1 cellular context compared by ENCODE assay signal in the genomic region with DNA sequence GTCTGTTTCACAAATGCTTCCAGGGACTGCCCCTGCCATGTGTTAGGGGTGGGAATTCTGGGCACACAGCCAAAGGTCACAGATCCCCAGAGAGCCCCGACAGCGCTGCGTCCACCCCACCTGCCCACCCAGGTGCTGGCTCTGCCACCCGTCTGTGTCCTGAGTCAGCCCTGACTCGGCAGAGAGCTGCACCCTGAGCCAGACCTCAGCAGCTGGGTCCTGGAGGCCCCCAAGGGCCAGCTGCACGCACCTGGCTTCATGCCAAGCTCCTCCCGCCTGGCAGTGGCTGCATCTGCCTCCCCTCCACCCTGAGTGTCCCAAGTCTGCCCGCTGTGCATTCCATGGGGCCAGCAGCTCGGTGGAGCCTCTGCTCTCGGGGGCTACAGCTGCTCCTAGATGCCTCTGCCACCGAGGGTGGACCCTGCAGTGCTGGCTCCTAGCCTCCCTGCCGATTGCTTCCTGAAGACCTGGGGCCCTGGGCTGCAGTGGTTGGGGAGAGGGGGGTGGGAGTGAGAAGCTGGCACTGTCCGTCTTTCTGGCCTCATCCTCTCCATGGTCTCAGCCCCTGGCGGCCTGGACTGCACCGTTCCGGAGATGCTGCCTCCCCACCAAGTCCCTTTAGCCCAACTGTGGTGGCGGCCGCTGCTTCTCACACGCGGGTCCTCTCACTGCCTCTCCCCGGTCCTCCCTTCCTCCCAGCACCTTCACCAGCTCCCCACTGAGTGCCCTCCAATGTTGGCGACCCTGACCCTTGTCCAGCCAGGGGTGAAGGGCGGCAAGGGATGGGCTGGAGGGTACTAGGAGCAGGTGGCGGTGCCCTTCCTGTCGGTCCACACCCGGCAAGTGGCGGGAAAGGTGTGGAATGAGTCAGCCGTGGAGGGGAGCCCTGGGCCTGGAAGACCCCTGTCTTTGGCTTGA.
A peak's percentile ranks its signal among the peaks of the same experiment; 100 is the strongest.
TF ChIP-seq lines count a peak whose summit lies in the region.

No MANE protein-coding gene starts in this region.

TF ChIP-seq in HepG2, 621 proteins besides CTCF, POLR2A, EP300 and RAD21 (continued from another document):
- TF ChIP-seq, protein P1, sequence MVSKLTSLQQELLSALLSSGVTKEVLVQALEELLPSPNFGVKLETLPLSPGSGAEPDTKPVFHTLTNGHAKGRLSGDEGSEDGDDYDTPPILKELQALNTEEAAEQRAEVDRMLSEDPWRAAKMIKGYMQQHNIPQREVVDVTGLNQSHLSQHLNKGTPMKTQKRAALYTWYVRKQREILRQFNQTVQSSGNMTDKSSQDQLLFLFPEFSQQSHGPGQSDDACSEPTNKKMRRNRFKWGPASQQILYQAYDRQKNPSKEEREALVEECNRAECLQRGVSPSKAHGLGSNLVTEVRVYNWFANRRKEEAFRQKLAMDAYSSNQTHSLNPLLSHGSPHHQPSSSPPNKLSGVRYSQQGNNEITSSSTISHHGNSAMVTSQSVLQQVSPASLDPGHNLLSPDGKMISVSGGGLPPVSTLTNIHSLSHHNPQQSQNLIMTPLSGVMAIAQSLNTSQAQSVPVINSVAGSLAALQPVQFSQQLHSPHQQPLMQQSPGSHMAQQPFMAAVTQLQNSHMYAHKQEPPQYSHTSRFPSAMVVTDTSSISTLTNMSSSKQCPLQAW (CRISPR knock-in tag; IDR thresholded peaks at IDR 0.05), result peak; percentile 78
- TF ChIP-seq ZNF670 (CRISPR knock-in tag; IDR thresholded peaks at IDR 0.05; ENCODE audit: borderline replicate concordance) (peak; percentile 22; the same call in 1 of the 2 replicates), ZNF335 (CRISPR knock-in tag; IDR thresholded peaks at IDR 0.05) (peak; percentile 70; the same call in 1 of the 2 replicates), ZNF382 (CRISPR knock-in tag; IDR thresholded peaks at IDR 0.05; ENCODE audit: borderline replicate concordance) (no peak), ZNF790 (CRISPR knock-in tag; IDR thresholded peaks at IDR 0.05; ENCODE audit: borderline replicate concordance) (no peak), NFE2 (CRISPR knock-in tag; IDR thresholded peaks at IDR 0.05) (no peak), NFE2L1 (CRISPR knock-in tag; IDR thresholded peaks at IDR 0.05; ENCODE audit: borderline replicate concordance) (0 out of 2 replicates have a peak, but pooled peaks have one; percentile 17), ATM (IDR thresholded peaks at IDR 0.05; ENCODE audit: borderline replicate concordance) (no peak), CBX1 (IDR thresholded peaks at IDR 0.05; ENCODE audit: low read depth) (no peak), CCDC6 (CRISPR knock-in tag; IDR thresholded peaks at IDR 0.05) (no peak), ZNF30 (CRISPR knock-in tag; IDR thresholded peaks at IDR 0.05) (no peak), AHR (CRISPR knock-in tag; IDR thresholded peaks at IDR 0.05) (no peak; the same call in 1 of the 2 replicates), TMF1 (CRISPR knock-in tag; IDR thresholded peaks at IDR 0.05; ENCODE audit: low read depth) (0 out of 2 replicates have a peak, but pooled peaks have one; percentile 72), CBFB (CRISPR knock-in tag; IDR thresholded peaks at IDR 0.05) (no peak), ZNF552 (CRISPR knock-in tag; IDR thresholded peaks at IDR 0.05; ENCODE audit: borderline replicate concordance) (peak; percentile 78; the same call in 1 of the 2 replicates), ZNF367 (CRISPR knock-in tag; IDR thresholded peaks at IDR 0.05; ENCODE audit: borderline replicate concordance) (no peak), KLF11 (CRISPR knock-in tag; IDR thresholded peaks at IDR 0.05) (no peak), SALL2 (CRISPR knock-in tag; IDR thresholded peaks at IDR 0.05) (no peak), ZMYM2 (CRISPR knock-in tag; IDR thresholded peaks at IDR 0.05) (no peak), HMGA1 (CRISPR knock-in tag; conservative IDR thresholded peaks at IDR 0.05) (no peak), ATF7-NPFF (CRISPR knock-in tag; IDR thresholded peaks at IDR 0.05; ENCODE audit: low read depth) (no peak)
- TF ChIP-seq, protein P2, sequence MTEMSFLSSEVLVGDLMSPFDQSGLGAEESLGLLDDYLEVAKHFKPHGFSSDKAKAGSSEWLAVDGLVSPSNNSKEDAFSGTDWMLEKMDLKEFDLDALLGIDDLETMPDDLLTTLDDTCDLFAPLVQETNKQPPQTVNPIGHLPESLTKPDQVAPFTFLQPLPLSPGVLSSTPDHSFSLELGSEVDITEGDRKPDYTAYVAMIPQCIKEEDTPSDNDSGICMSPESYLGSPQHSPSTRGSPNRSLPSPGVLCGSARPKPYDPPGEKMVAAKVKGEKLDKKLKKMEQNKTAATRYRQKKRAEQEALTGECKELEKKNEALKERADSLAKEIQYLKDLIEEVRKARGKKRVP (CRISPR knock-in tag; IDR thresholded peaks at IDR 0.05), result no peak
- TF ChIP-seq, protein P3, sequence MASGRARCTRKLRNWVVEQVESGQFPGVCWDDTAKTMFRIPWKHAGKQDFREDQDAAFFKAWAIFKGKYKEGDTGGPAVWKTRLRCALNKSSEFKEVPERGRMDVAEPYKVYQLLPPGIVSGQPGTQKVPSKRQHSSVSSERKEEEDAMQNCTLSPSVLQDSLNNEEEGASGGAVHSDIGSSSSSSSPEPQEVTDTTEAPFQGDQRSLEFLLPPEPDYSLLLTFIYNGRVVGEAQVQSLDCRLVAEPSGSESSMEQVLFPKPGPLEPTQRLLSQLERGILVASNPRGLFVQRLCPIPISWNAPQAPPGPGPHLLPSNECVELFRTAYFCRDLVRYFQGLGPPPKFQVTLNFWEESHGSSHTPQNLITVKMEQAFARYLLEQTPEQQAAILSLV (CRISPR knock-in tag; IDR thresholded peaks at IDR 0.05; ENCODE audit: borderline replicate concordance), result peak; percentile 61
- TF ChIP-seq, protein P4, sequence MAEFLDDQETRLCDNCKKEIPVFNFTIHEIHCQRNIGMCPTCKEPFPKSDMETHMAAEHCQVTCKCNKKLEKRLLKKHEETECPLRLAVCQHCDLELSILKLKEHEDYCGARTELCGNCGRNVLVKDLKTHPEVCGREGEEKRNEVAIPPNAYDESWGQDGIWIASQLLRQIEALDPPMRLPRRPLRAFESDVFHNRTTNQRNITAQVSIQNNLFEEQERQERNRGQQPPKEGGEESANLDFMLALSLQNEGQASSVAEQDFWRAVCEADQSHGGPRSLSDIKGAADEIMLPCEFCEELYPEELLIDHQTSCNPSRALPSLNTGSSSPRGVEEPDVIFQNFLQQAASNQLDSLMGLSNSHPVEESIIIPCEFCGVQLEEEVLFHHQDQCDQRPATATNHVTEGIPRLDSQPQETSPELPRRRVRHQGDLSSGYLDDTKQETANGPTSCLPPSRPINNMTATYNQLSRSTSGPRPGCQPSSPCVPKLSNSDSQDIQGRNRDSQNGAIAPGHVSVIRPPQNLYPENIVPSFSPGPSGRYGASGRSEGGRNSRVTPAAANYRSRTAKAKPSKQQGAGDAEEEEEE (CRISPR knock-in tag; IDR thresholded peaks at IDR 0.05; ENCODE audit: borderline replicate concordance), result peak; percentile 52; the same call in 1 of the 2 replicates
- TF ChIP-seq, protein P5, sequence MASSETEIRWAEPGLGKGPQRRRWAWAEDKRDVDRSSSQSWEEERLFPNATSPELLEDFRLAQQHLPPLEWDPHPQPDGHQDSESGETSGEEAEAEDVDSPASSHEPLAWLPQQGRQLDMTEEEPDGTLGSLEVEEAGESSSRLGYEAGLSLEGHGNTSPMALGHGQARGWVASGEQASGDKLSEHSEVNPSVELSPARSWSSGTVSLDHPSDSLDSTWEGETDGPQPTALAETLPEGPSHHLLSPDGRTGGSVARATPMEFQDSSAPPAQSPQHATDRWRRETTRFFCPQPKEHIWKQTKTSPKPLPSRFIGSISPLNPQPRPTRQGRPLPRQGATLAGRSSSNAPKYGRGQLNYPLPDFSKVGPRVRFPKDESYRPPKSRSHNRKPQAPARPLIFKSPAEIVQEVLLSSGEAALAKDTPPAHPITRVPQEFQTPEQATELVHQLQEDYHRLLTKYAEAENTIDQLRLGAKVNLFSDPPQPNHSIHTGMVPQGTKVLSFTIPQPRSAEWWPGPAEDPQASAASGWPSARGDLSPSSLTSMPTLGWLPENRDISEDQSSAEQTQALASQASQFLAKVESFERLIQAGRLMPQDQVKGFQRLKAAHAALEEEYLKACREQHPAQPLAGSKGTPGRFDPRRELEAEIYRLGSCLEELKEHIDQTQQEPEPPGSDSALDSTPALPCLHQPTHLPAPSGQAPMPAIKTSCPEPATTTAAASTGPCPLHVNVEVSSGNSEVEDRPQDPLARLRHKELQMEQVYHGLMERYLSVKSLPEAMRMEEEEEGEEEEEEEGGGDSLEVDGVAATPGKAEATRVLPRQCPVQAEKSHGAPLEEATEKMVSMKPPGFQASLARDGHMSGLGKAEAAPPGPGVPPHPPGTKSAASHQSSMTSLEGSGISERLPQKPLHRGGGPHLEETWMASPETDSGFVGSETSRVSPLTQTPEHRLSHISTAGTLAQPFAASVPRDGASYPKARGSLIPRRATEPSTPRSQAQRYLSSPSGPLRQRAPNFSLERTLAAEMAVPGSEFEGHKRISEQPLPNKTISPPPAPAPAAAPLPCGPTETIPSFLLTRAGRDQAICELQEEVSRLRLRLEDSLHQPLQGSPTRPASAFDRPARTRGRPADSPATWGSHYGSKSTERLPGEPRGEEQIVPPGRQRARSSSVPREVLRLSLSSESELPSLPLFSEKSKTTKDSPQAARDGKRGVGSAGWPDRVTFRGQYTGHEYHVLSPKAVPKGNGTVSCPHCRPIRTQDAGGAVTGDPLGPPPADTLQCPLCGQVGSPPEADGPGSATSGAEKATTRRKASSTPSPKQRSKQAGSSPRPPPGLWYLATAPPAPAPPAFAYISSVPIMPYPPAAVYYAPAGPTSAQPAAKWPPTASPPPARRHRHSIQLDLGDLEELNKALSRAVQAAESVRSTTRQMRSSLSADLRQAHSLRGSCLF (CRISPR knock-in tag; IDR thresholded peaks at IDR 0.05; ENCODE audit: borderline replicate concordance), result no peak
